ENCODE assay signal across 8 cellular contexts in the genomic region with DNA sequence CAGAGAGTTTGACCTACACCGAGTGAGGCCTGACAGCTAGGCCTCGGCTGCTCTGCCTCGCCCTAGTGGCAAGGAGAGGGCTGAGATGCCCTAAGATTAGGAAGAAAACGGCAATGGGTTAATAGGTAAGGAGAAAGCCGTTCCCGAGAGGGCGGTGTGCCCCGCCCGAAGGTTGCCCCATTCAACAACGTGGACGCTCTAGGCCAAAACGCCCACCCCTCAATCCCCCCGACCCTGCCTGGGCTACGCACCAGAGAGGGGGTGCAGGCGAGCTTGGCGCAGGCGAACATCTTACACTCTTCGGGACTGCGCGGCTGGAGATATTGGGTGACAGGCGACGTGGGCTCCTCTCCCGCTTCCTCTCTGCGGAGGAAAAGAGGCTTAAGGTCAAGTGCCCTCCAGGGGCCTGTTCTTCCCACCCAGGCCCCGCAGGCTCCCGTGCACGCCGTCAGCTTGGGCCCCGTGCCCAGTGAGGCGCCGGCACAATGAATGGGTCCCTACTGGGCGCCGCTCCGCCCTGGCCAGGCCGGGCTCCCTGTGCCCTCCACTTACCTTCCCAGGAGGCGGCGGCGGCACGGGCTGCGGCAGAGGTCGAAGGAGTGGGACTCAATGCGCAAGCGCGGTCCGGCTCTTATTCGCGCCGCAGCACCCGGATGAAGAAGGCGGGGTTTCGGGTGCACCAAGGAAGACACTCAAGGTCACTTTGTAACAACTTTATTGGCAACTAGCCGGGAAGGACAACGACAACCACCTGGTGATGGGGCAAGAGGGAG. TPM values are rescaled to one million over a fixed set of nuclear protein-coding genes. Genes with fewer than 3 reads are reported as not detected.
DNase-seq lines count a peak whose midpoint lies in the region; ATAC-seq and TF ChIP-seq lines count a peak whose summit lies in the region.

A gene (minus strand): TSS at position 607 of the 773 bp plus-strand sequence. CDS start 317 bp downstream, at position 290.

- peak within 1 kb of the TSS; percentile 74 to 98 (median 95) for H3K4me3 Mint-ChIP-seq in CD4-positive, CD25-positive, alpha-beta regulatory T cell
- H3K4me3 Mint-ChIP-seq in activated CD4-positive, alpha-beta memory T cell treated with anti-CD3 and anti-CD28 coated beads for 36 hours: peak within 1 kb of the TSS; percentile 95

- POLR2A ChIA-PET in activated CD4-positive, alpha-beta memory T cell treated with anti-CD3 and anti-CD28 coated beads for 36 hours (lab: Charles Lee): interaction anchor here (1.2 to 2.5 kb wide), 2 partner anchors 13 to 15 kb away, joined by 3 to 11 read pairs; a partner anchor contains a TSS

- CTCF ChIA-PET in activated CD4-positive, alpha-beta memory T cell treated with anti-CD3 and anti-CD28 coated beads for 36 hours (lab: Charles Lee): interaction anchor here (0.7 to 1.2 kb wide), 2 partner anchors 23 to 70 kb away, joined by 3 read pairs; no protein-coding TSS in a partner anchor

- H3K27ac Mint-ChIP-seq in CD4-positive, CD25-positive, alpha-beta regulatory T cell: peak within 1 kb of the TSS; percentile 91 to 95 (median 94)
- H3K27ac Mint-ChIP-seq in activated CD4-positive, alpha-beta memory T cell treated with anti-CD3 and anti-CD28 coated beads for 36 hours: peak within 1 kb of the TSS; percentile 95

- H3K9me3 Mint-ChIP-seq in CD4-positive, CD25-positive, alpha-beta regulatory T cell: peaks cover 0 to 1% (median 0%) of the 10 kb centered on the region in 7 donors
- no peaks in the 10 kb centered on the region for H3K9me3 Mint-ChIP-seq in activated CD4-positive, alpha-beta memory T cell treated with anti-CD3 and anti-CD28 coated beads for 36 hours

- H3K27ac ChIP-seq in CD4-positive, CD25-positive, alpha-beta regulatory T cell (ENCODE audit: insufficient read depth, low read length, poor library complexity, severe bottlenecking): peak within 1 kb of the TSS; percentile 84
- H3K27ac ChIP-seq in dorsolateral prefrontal cortex: peak within 1 kb of the TSS; percentile 37 to 97 (median 89)

- H3K4me3 ChIP-seq in CD4-positive, CD25-positive, alpha-beta regulatory T cell (ENCODE audit: low read depth, low read length): peak within 1 kb of the TSS; percentile 80
- H3K4me3 ChIP-seq in dorsolateral prefrontal cortex: peak within 1 kb of the TSS; percentile 67 to 100 (median 94)
- peak within 1 kb of the TSS; percentile 76 for H3K4me3 ChIP-seq in lower leg skin (ENCODE audit: low read depth, poor library complexity, severe bottlenecking)

- H3K27me3 Mint-ChIP-seq in CD4-positive, CD25-positive, alpha-beta regulatory T cell: peaks cover 6% of the 10 kb centered on the region
- H3K27me3 Mint-ChIP-seq in activated CD4-positive, alpha-beta memory T cell treated with anti-CD3 and anti-CD28 coated beads for 36 hours: no peaks in the 10 kb centered on the region

- no peak for TF ChIP-seq POLR2A in lower leg skin (IDR thresholded peaks at IDR 0.05)

- peaks cover 16 to 35% (median 31%) of the 10 kb centered on the region in 4 donors for H3K4me1 Mint-ChIP-seq in CD4-positive, CD25-positive, alpha-beta regulatory T cell
- H3K4me1 Mint-ChIP-seq in activated CD4-positive, alpha-beta memory T cell treated with anti-CD3 and anti-CD28 coated beads for 36 hours (ENCODE audit: low read depth): peaks cover 29% of the 10 kb centered on the region

- intact Hi-C loops in activated CD4-positive, alpha-beta memory T cell treated with anti-CD3 and anti-CD28 coated beads for 36 hours (cut with micrococcal nuclease): loop anchor here (1.0 to 5.0 kb wide), 5 partner anchors 13 to 144 kb away; a partner anchor contains a TSS
- intact Hi-C loops in dorsolateral prefrontal cortex (cut with DNase I): loop anchor here (1.0 to 2.0 kb wide), 2 partner anchors 13 to 14 kb away; a partner anchor contains a TSS
- intact Hi-C loops in lower leg skin (cut with DNase I; ENCODE audit: low total_unique reads): no loop called here

- peak; percentile 84 to 87 for ATAC-seq in CD4-positive, CD25-positive, alpha-beta regulatory T cell (ENCODE audit: low read depth in 2 of 2)
- ATAC-seq in GM19395 (IDR thresholded peaks at IDR 0.05; ENCODE audit: unreplicated experiment) (peak; percentile 94), HG03565 (IDR thresholded peaks at IDR 0.05; ENCODE audit: unreplicated experiment) (peak; percentile 87)

- H3K9me3 ChIP-seq in CD4-positive, CD25-positive, alpha-beta regulatory T cell (ENCODE audit: control insufficient read depth in 2 of 2, low read length in 2 of 2): no peaks in the 10 kb centered on the region

- peaks cover 15% of the 10 kb centered on the region for H3K4me1 ChIP-seq in CD4-positive, CD25-positive, alpha-beta regulatory T cell (ENCODE audit: control insufficient read depth, insufficient read depth, low read length, poor library complexity, severe bottlenecking)

- H3K36me3 ChIP-seq in CD4-positive, CD25-positive, alpha-beta regulatory T cell (ENCODE audit: control insufficient read depth, insufficient read depth, low read length): peaks cover 32% of the 10 kb centered on the region

- WGBS in lower leg skin, 2 donors: 0 to 1% methylated on average over 35 to 43 of the region's 53 CpGs

- DNase-seq in CD4-positive, CD25-positive, alpha-beta regulatory T cell: peak; percentile 82 to 97 (median 90)
- DNase-seq in NCI-H82 (lab: John Stamatoyannopoulos, UW) (peak; percentile 98), dorsolateral prefrontal cortex (peak; percentile 88 to 95 (median 92)), lower leg skin (ENCODE audit: low spot score in 2 of 2) (peak; percentile 93 to 98)
- peak; percentile 95 for DNase-seq in activated CD4-positive, alpha-beta memory T cell treated with anti-CD3 and anti-CD28 coated beads for 36 hours
- peak; percentile 84 to 89 for DNase-seq in stimulated activated CD4-positive, alpha-beta T cell treated with anti-CD3 and anti-CD28 coated beads, Interleukin-4, amount 100 ng/mL, for 48 hours (ENCODE audit: low read depth in 2 of 2)

- TF ChIP-seq CTCF in dorsolateral prefrontal cortex (IDR thresholded peaks at IDR 0.05 in 54 of 56, conservative IDR thresholded peaks at IDR 0.05 in 2 of 56; ENCODE audit: low read depth in 1 of 56, partially characterized antibody in 56 of 56): peak in 30 of 56 donors; percentile 3 to 49 (median 22)
- no peak for TF ChIP-seq CTCF in lower leg skin (IDR thresholded peaks at IDR 0.05)

- H3K27me3 ChIP-seq in CD4-positive, CD25-positive, alpha-beta regulatory T cell (ENCODE audit: control insufficient read depth, insufficient read depth, low read length): no peaks in the 10 kb centered on the region
- H3K27me3 ChIP-seq in dorsolateral prefrontal cortex: no peaks in the 10 kb centered on the region

- peaks cover 30% of the 10 kb centered on the region for H3K36me3 Mint-ChIP-seq in CD4-positive, CD25-positive, alpha-beta regulatory T cell
- H3K36me3 Mint-ChIP-seq in activated CD4-positive, alpha-beta memory T cell treated with anti-CD3 and anti-CD28 coated beads for 36 hours: peaks cover 40% of the 10 kb centered on the region

RNA-seq across cellular contexts. Expression of the gene that starts here (rescaled TPM):
- 66.2 TPM for total RNA-seq in CD4-positive, CD25-positive, alpha-beta regulatory T cell
- polyA plus RNA-seq in CD4-positive, CD25-positive, alpha-beta regulatory T cell: 100 to 1,000 TPM; 359 to 452 (median 396) TPM
- total RNA-seq in activated CD4-positive, alpha-beta memory T cell treated with anti-CD3 and anti-CD28 coated beads for 36 hours: 100 to 1,000 TPM; 346 to 347 TPM
- total RNA-seq in dorsolateral prefrontal cortex: 100 to 1,000 TPM in 118 of 120 experiments, 10 to 100 TPM in 2; 94.3 to 275 (median 200) TPM
- 100 to 1,000 TPM in 2 of 4 donors, 10 to 100 TPM in 2; 62.7 to 170 (median 105) TPM for total RNA-seq in lower leg skin

Comparison
In these comparisons a context has a peak if more than half of its experiments do, and no peak if none do; other contexts are left out.
1. Peak in every context shown above with its lines: DNase-seq, ATAC-seq, H3K4me3 ChIP-seq and H3K27ac ChIP-seq.
2. CTCF ChIP-seq: peak in dorsolateral prefrontal cortex (30 of 56); none in lower leg skin (0 of 3).